In genomic region chr5:143506881-143507552, GRCh38 we compare ENCODE assay signal across 9 cellular contexts.
DNase-seq lines count a peak whose midpoint lies in the region; ATAC-seq, FAIRE-seq and TF ChIP-seq lines count a peak whose summit lies in the region.
"Had no signal": no experiment of that assay in that cellular context is flagged by ENCODE, and none has a peak within 500 bp of the region (broad histone marks: within the 10 kb centered on the region; RNA-seq: fewer than 3 reads in every experiment).

No MANE protein-coding gene starts in this region.

- H3K4me1 ChIP-seq in upper lobe of left lung = peaks cover 0 to 12% (median 4%) of the 10 kb centered on the region in 4 donors

- no peak for TF ChIP-seq POLR2A in upper lobe of left lung (IDR thresholded peaks at IDR 0.05)

- H3K9me3 ChIP-seq in upper lobe of left lung = no peaks in the 10 kb centered on the region

- no peak overlapping the region for H3K4me3 Mint-ChIP-seq in T-cell

- H3K9me3 Mint-ChIP-seq in T-cell = peaks cover 5 to 11% (median 9%) of the 10 kb centered on the region in 3 donors

- no peak overlapping the region for H3K4me3 ChIP-seq in cardiac fibroblast (replicated peaks in 1 of 2; ENCODE audit: low read depth in 2 of 2, low read length in 2 of 2)
- H3K4me3 ChIP-seq in upper lobe of left lung = no peak overlapping the region

- TF ChIP-seq CTCF in cardiac fibroblast (IDR thresholded peaks at IDR 0.05; ENCODE audit: low read depth, low read length) (peak; percentile 16), upper lobe of left lung (IDR thresholded peaks at IDR 0.05) (no peak)

- CTCF ChIA-PET in T-cell (lab: Charles Lee) = no interaction called here

- no peak for TF ChIP-seq EP300 in upper lobe of left lung (IDR thresholded peaks at IDR 0.05)

- no peaks in the 10 kb centered on the region for H3K36me3 Mint-ChIP-seq in T-cell

- no peaks in the 10 kb centered on the region for H3K27me3 ChIP-seq in upper lobe of left lung

- peak; percentile 70 to 83 for ATAC-seq in upper lobe of left lung (ENCODE audit: low FRiP score in 2 of 2)
- no peak for ATAC-seq in T-cell (replicated peaks in 1 of 4)
- ATAC-seq in GM21619 (IDR thresholded peaks at IDR 0.05; ENCODE audit: unreplicated experiment) = no peak
- no peak for ATAC-seq in HG02623 (IDR thresholded peaks at IDR 0.05; ENCODE audit: unreplicated experiment)

- no peak overlapping the region for H3K27ac ChIP-seq in upper lobe of left lung

- H3K27me3 Mint-ChIP-seq in T-cell = no peaks in the 10 kb centered on the region

- FAIRE-seq in HTR-8/SVneo (lab: Jason Lieb, UNC) = peak; percentile 38

- POLR2A ChIA-PET in T-cell (lab: Charles Lee) = no interaction called here

- peak; percentile 62 for DNase-seq in HTR-8/SVneo (ENCODE audit: insufficient read length, low spot score)
- DNase-seq in cardiac fibroblast (ENCODE audit: low read depth in 2 of 2) = peak; percentile 93 to 95
- peak; percentile 14 for DNase-seq in left kidney (ENCODE audit: low read depth, low spot score)
- no peak for DNase-seq in upper lobe of left lung
- DNase-seq in T-cell = no peak
- DNase-seq: MV-4-11; stimulated activated CD4-positive, alpha-beta T cell treated with anti-CD3 and anti-CD28 coated beads, Interleukin-4, amount 100 ng/mL, for 1 hour had no signal

- no peaks in the 10 kb centered on the region for H3K4me1 Mint-ChIP-seq in T-cell

- H3K27ac Mint-ChIP-seq in T-cell = no peak overlapping the region

- WGBS in upper lobe of left lung, 2 donors = 69 to 74% methylated on average over 1 of the region's 1 CpG

- H3K36me3 ChIP-seq in upper lobe of left lung = no peaks in the 10 kb centered on the region

Comparison
In these comparisons a context has a peak if more than half of its experiments do, and no peak if none do; other contexts are left out.
1. DNase-seq: peak in HTR-8/SVneo (single experiment), cardiac fibroblast (2 of 2) and left kidney (single experiment); none in upper lobe of left lung (0 of 2) and T-cell (0 of 34).
2. ATAC-seq: peak in upper lobe of left lung (2 of 2); none in T-cell (0 of 4), GM21619 (single experiment) and HG02623 (single experiment).